ENCODE assay signal across 21 cellular contexts in the genomic region with DNA sequence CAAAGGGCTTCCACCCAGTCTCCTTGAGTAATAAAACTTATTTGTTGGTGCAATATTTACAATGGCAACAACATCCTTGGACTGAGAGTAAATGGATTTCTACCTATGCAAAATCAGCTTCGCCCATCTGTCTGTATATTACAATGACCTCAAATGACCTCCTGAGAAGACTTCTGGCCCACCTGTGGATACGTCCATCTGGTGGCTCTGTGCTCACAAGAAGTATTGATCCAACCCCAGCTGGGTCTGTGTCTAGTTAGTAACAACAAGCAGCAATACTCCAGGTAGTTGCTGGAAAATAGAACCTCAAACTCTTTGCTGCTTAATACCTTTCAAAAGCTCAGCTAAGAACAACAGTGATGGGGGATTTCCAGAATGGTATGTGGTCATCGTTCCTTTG.
"Had no signal": no experiment of that assay in that cellular context is flagged by ENCODE, and none has a peak within 500 bp of the region (broad histone marks: within the 10 kb centered on the region; RNA-seq: fewer than 3 reads in every experiment).

No MANE protein-coding gene starts in this region.

- H3K4me3 ChIP-seq: breast epithelium, heart right ventricle, skin epidermis, thoracic aorta, uterus had no signal

- H3K27ac ChIP-seq: breast epithelium, heart right ventricle, neutrophil, skin epidermis, thoracic aorta, uterus had no signal

- H3K27me3 ChIP-seq: breast epithelium, heart right ventricle, neutrophil, uterus had no signal

- H3K4me1 ChIP-seq: breast epithelium, uterus had no signal

- H3K36me3 ChIP-seq: breast epithelium, uterus had no signal

- DNase-seq: activated CD4-positive, alpha-beta T cell treated with anti-CD3 and anti-CD28 coated beads, Interleukin-2, amount 50 U/mL, for 1 hour; activated CD8-positive, alpha-beta T cell treated with anti-CD3 and anti-CD28 coated beads for 36 hours; activated effector memory CD4-positive, alpha-beta T cell treated with anti-CD3 and anti-CD28 coated beads, Interleukin-2, amount 50 U/mL, for 16 hours; activated naive CD4-positive, alpha-beta T cell treated with anti-CD3 and anti-CD28 coated beads for 36 hours; activated naive CD8-positive, alpha-beta T cell treated with anti-CD3 and anti-CD28 coated beads, Interleukin-2, amount 10 ng/mL, durations not matched to agents 7 days and 5 days; activated T-cell treated with anti-CD3 and anti-CD28 coated beads, Interleukin-2, amount 50 U/mL, for 72 hours; amygdala; endodermal cell; heart right ventricle; naive B cell; nephron progenitor cell; stimulated activated CD4-positive, alpha-beta T cell treated with anti-CD3 and anti-CD28 coated beads, Interleukin-12 subunit alpha, Interleukin-12 subunit beta, amount 100 ng/mL, for 4 hours; stimulated activated CD4-positive, alpha-beta T cell treated with anti-CD3 and anti-CD28 coated beads, Interleukin-4, amount 100 ng/mL, for 1 hour; stimulated activated naive CD8-positive, alpha-beta T cell treated with anti-CD3 and anti-CD28 coated beads, Interleukin-15, Interleukin-2, amounts not matched to agents 100 U/mL and 50 U/mL, for 24 hours; T-helper 17 cell; T1000; uterus had no signal
